In the genomic region with DNA sequence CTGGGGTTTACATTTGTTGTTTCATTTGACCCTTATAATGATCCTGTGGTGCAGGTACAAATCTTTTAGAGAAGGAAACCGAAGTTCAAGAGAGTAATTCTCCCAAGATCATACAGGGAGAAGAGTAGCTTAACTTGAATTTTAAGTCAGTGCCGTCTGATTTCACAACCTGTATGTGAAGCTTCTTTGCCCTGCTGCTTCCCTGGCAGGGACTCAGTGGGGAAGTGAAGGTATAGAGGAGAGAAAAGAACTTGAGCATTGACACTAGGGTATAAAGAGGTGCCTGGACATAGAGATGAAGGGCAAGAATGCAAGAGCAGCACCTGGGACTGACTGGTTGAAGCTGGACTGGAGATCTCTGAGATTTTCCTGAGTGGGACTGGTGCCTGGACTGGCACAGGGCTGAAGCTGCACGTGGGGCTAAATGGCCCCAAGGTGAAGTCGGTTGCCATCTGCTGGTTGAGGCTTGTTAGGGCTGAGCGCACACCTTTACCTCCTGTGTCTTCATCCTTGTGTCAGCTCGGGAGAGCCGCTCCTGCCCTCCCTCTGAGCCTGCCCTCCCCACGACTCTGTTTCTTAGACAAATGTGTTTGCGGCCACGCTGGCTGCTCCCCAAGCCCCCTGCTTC, we compare ENCODE assay signal across 8 cellular contexts. TPM values are rescaled to one million over a fixed set of nuclear protein-coding genes. Genes with fewer than 3 reads are reported as not detected.
A peak's percentile ranks its signal among the peaks of the same experiment; 100 is the strongest.
DNase-seq lines count a peak whose midpoint lies in the region; FAIRE-seq and TF ChIP-seq lines count a peak whose summit lies in the region.

No MANE protein-coding gene starts in this region.

- FAIRE-seq in GM12891 (lab: Jason Lieb, UNC), result peak; percentile 93

- peak; percentile 76; the same call in 1 of the 2 replicates for TF ChIP-seq CTCF in HEK293 (tag by site-specific recombination; IDR thresholded peaks at IDR 0.05)
- peak; percentile 42 to 45 (median 44) for TF ChIP-seq CTCF in esophagus muscularis mucosa (IDR thresholded peaks at IDR 0.05)
- TF ChIP-seq CTCF in prostate gland (IDR thresholded peaks at IDR 0.05), result peak; percentile 33 to 71 (median 66)

- H3K4me3 ChIP-seq in HEK293 (ENCODE audit: low read depth, low read length) (no peak overlapping the region), esophagus muscularis mucosa (no peak overlapping the region), prostate gland (no peak overlapping the region)

- H3K27me3 ChIP-seq in esophagus muscularis mucosa (no peaks in the 10 kb centered on the region), prostate gland (replicated peaks; ENCODE audit: insufficient read depth) (no peaks in the 10 kb centered on the region)

- no peak overlapping the region for H3K27ac ChIP-seq in HEK293 (ENCODE audit: extremely low read depth, low read depth, low read length)
- no peak overlapping the region for H3K27ac ChIP-seq in esophagus muscularis mucosa (replicated peaks in 1 of 4)
- H3K27ac ChIP-seq in prostate gland, result no peak overlapping the region

- TF ChIP-seq POLR2A in GM12891 (IDR thresholded peaks at IDR 0.05; ENCODE audit: low read depth, low read length) (no peak), esophagus muscularis mucosa (IDR thresholded peaks at IDR 0.05; ENCODE audit: low read depth) (no peak), prostate gland (IDR thresholded peaks at IDR 0.05) (no peak)

- DNase-seq in GM12891 (ENCODE audit: insufficient read length, low spot score) (peak; percentile 15), NCI-H1436 treated with DMSO at 0.1 percent for 48 hours (lab: John Stamatoyannopoulos, UW) (peak; percentile 2), esophagus muscularis mucosa (ENCODE audit: extremely low spot score) (peak; percentile 55), prostate gland (ENCODE audit: low spot score) (peak; percentile 66), superior temporal gyrus (ENCODE audit: extremely low spot score) (no peak), NCI-H510A (lab: John Stamatoyannopoulos, UW) (no peak)
- peak; percentile 69 for DNase-seq in activated CD8-positive, alpha-beta memory T cell treated with anti-CD3 and anti-CD28 coated beads for 24 hours

- no peaks in the 10 kb centered on the region for H3K36me3 ChIP-seq in HEK293 (ENCODE audit: control insufficient read depth in 2 of 2, insufficient read depth in 1 of 2, low read length in 2 of 2)
- no peaks in the 10 kb centered on the region for H3K36me3 ChIP-seq in esophagus muscularis mucosa
- no peaks in the 10 kb centered on the region for H3K36me3 ChIP-seq in prostate gland

- POLR2A ChIA-PET in HEK293 (lab: Yijun Ruan, JAX), result no interaction called here

- no peaks in the 10 kb centered on the region for H3K9me3 ChIP-seq in HEK293 (ENCODE audit: control insufficient read depth, insufficient read depth, low read depth, low read length)
- H3K9me3 ChIP-seq in esophagus muscularis mucosa, result no peaks in the 10 kb centered on the region
- no peaks in the 10 kb centered on the region for H3K9me3 ChIP-seq in prostate gland

- no peak for TF ChIP-seq EP300 in esophagus muscularis mucosa (IDR thresholded peaks at IDR 0.05)

- H3K4me1 ChIP-seq in HEK293 (ENCODE audit: control insufficient read depth, insufficient read depth, low read length), result peaks cover 17% of the 10 kb centered on the region
- peaks cover 4 to 17% (median 10%) of the 10 kb centered on the region in 4 donors for H3K4me1 ChIP-seq in esophagus muscularis mucosa
- H3K4me1 ChIP-seq in prostate gland (replicated peaks), result no peaks in the 10 kb centered on the region

- CTCF ChIA-PET in HEK293 (lab: Yijun Ruan, JAX), result interaction anchor here (0.6 to 5.1 kb wide), 29 partner anchors 9 to 283 kb away, joined by 3 to 30 read pairs (median 4); no protein-coding TSS in a partner anchor

- WGBS in esophagus muscularis mucosa, result 79% methylated on average over 9 of the region's 10 CpGs
- 42% methylated on average over 10 of the region's 10 CpGs for WGBS in prostate gland

- intact Hi-C loops in esophagus muscularis mucosa (cut with DNase I), result loop anchor here (5.0 kb wide), 1 partner anchor 161 kb away; no protein-coding TSS in a partner anchor
- intact Hi-C loops in prostate gland (cut with DNase I), result loop anchor here (2.0 kb wide), 1 partner anchor 160 kb away; no protein-coding TSS in a partner anchor

TF ChIP-seq in GM12891, 5 proteins besides CTCF, POLR2A, EP300 and RAD21:
- TF ChIP-seq POU2F2 (IDR thresholded peaks at IDR 0.05; ENCODE audit: low read depth, low read length) (no peak), SPI1 (IDR thresholded peaks at IDR 0.05; ENCODE audit: low read depth, low read length) (no peak), PAX5 (IDR thresholded peaks at IDR 0.05; ENCODE audit: insufficient read depth, low read length, severe bottlenecking) (no peak), POLR2AphosphoS5 (IDR thresholded peaks at IDR 0.05; ENCODE audit: low read depth, low read length) (no peak), TAF1 (IDR thresholded peaks at IDR 0.05; ENCODE audit: low read depth, low read length) (no peak)

TF ChIP-seq in HEK293, 187 proteins besides CTCF, POLR2A, EP300 and RAD21:
- TF ChIP-seq ZNF654 (tag by site-specific recombination; IDR thresholded peaks at IDR 0.05; ENCODE audit: low read depth) (peak; percentile 47), GLIS1 (tag by site-specific recombination; IDR thresholded peaks at IDR 0.05) (peak; percentile 53), ZIC2 (tag by site-specific recombination; IDR thresholded peaks at IDR 0.05) (no peak), ZEB2 (tag by site-specific recombination; IDR thresholded peaks at IDR 0.05) (peak; percentile 47; the same call in 1 of the 2 replicates), ZBTB8A (tag by site-specific recombination; IDR thresholded peaks at IDR 0.05) (0 out of 2 replicates have a peak, but pooled peaks have one; percentile 29), HOXA7 (CRISPR knock-in tag; IDR thresholded peaks at IDR 0.05; ENCODE audit: borderline replicate concordance) (no peak)

RNA-seq across cellular contexts. Expression of a gene that starts 41.8 kb away (rescaled TPM):
- 13.9 TPM for polyA plus RNA-seq in GM12891 (2012; ENCODE audit: low read depth, missing spikeins)
- total RNA-seq in esophagus muscularis mucosa (10 to 100 TPM; 10.6 to 24.9 (median 15.2) TPM), prostate gland (10 to 100 TPM; 11.6 to 19.5 TPM)

RNA-seq across cellular contexts. Expression of a gene that starts 42.4 kb away (rescaled TPM):
- 31.0 TPM for polyA plus RNA-seq in GM12891 (2012; ENCODE audit: low read depth, missing spikeins)
- total RNA-seq in esophagus muscularis mucosa (10 to 100 TPM; 16.9 to 20.9 (median 18.4) TPM), prostate gland (10 to 100 TPM; 21.4 to 23.7 TPM)

Comparison
In these comparisons a context has a peak if more than half of its experiments do, and no peak if none do; other contexts are left out.
1. DNase-seq: peak in GM12891 (single experiment), NCI-H1436 treated with DMSO at 0.1 percent for 48 hours (single experiment), activated CD8-positive, alpha-beta memory T cell treated with anti-CD3 and anti-CD28 coated beads for 24 hours (single experiment), esophagus muscularis mucosa (single experiment) and prostate gland (single experiment); none in superior temporal gyrus (single experiment) and NCI-H510A (single experiment).
2. Peak in every context shown above with its lines, with median percentiles within 50 percentile points of each other: CTCF ChIP-seq.